ENCODE assay signal across 8 cellular contexts in the genomic region with DNA sequence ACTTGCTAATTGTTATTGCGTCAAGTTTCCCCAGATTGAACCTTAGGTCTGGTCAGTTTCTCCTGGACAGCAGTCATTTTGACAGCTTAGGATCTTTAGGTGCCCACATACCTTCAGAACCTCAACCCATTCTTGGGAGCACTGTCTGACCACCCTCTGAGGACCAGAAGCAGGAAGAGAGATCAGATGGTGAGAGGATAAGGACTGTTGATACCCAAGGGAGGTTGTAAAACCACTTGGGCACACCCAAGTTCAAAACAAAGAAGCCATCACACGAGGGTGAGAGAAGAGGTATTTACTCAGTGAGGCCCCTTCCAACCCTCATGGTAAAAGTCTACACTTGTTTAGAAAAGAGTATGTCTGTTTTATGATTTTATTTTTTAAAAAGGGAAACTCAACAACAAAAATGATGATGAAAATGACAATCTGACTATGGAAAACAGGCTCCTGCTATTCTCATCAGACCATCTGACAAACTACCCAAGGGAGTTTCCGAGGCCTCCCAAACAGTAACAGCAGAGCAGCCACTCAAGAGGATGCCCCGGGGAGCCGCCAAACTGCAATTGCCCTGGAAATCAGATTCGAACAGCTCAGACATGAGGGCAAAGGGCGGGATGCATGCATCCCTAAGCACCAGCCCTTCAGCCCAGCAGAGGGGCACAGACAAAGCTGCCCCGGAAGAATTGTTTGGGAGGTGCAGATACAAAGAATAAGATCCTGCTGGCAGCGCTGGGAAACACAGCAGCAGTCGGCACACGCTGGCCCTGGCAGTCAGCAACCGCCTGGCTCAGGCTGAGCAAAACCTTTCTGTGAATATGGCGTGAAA.
DNase-seq lines count a peak whose midpoint lies in the region; ATAC-seq, FAIRE-seq and TF ChIP-seq lines count a peak whose summit lies in the region.

No MANE protein-coding gene starts in this region.

- DNase-seq in CD4-positive, alpha-beta memory T cell = peak; percentile 21 to 51 (median 35)
- peak; percentile 66 for DNase-seq in kidney
- DNase-seq in uterus = no peak
- no peak for DNase-seq in activated CD4-positive, CD25-positive, alpha-beta regulatory T cell treated with anti-CD3 and anti-CD28 coated beads, Interleukin-2, amount 50 U/mL, for 72 hours
- DNase-seq in vagina (ENCODE audit: extremely low spot score in 2 of 2) = no peak

- CTCF ChIA-PET in CD4-positive, alpha-beta memory T cell (lab: Charles Lee; ENCODE audit: partially characterized antibody) = interaction anchor here (1.1 to 2.1 kb wide), 4 partner anchors 16 to 132 kb away, joined by 3 to 4 read pairs (median 4); no protein-coding TSS in a partner anchor

- H3K36me3 ChIP-seq in CD4-positive, alpha-beta memory T cell (ENCODE audit: insufficient read depth, low read length) = no peaks in the 10 kb centered on the region
- H3K36me3 ChIP-seq in kidney (ENCODE audit: control insufficient read depth in 1 of 2, insufficient read depth in 2 of 2, low read length in 2 of 2) (no peaks in the 10 kb centered on the region), uterus (no peaks in the 10 kb centered on the region), vagina (no peaks in the 10 kb centered on the region)

- peak overlapping the region in 7 of 8 donors; percentile 29 to 87 (median 74) for H3K4me3 Mint-ChIP-seq in CD4-positive, alpha-beta memory T cell
- H3K4me3 Mint-ChIP-seq in T-helper 1 cell treated with Interleukin-12 subunit alpha and Interleukin-12 subunit beta and Interleukin-4 antibody, amounts not matched to agents 30 μg/mL and 1 μg/mL, for 36 hours = peak overlapping the region; percentile 71

- no peak for FAIRE-seq in kidney (lab: Jason Lieb, UNC)

- H3K27ac ChIP-seq in CD4-positive, alpha-beta memory T cell (ENCODE audit: low read depth, low read length) = peak overlapping the region; percentile 27
- H3K27ac ChIP-seq in kidney (ENCODE audit: low read depth in 2 of 2, low read length in 2 of 2) (no peak overlapping the region), uterus (peak overlapping the region; percentile 36 to 38), vagina (no peak overlapping the region)

- H3K27me3 ChIP-seq in CD4-positive, alpha-beta memory T cell (ENCODE audit: insufficient read depth, low read length) = no peaks in the 10 kb centered on the region
- H3K27me3 ChIP-seq in uterus (no peaks in the 10 kb centered on the region), vagina (no peaks in the 10 kb centered on the region)

- no peak overlapping the region for H3K9ac ChIP-seq in kidney (ENCODE audit: low read length in 2 of 2)

- TF ChIP-seq CTCF in kidney (IDR thresholded peaks at IDR 0.05; ENCODE audit: borderline replicate concordance, extremely low read depth, insufficient read depth) (no peak), uterus (IDR thresholded peaks at IDR 0.05) (no peak), vagina (IDR thresholded peaks at IDR 0.05) (no peak)

- no peaks in the 10 kb centered on the region for H3K27me3 Mint-ChIP-seq in CD4-positive, alpha-beta memory T cell
- no peaks in the 10 kb centered on the region for H3K27me3 Mint-ChIP-seq in T-helper 1 cell treated with Interleukin-12 subunit alpha and Interleukin-12 subunit beta and Interleukin-4 antibody, amounts not matched to agents 30 μg/mL and 1 μg/mL, for 36 hours (ENCODE audit: low read depth)

- intact Hi-C loops in CD4-positive, alpha-beta memory T cell (cut with micrococcal nuclease) = no loop called here
- intact Hi-C loops in kidney (cut with DNase I) = no loop called here
- intact Hi-C loops in uterus (cut with DNase I; ENCODE audit: low total_unique reads) = no loop called here
- intact Hi-C loops in vagina (cut with DNase I) = no loop called here

- peaks cover 34 to 79% (median 65%) of the 10 kb centered on the region in 4 donors for H3K4me1 Mint-ChIP-seq in CD4-positive, alpha-beta memory T cell
- peaks cover 59% of the 10 kb centered on the region for H3K4me1 Mint-ChIP-seq in T-helper 1 cell treated with Interleukin-12 subunit alpha and Interleukin-12 subunit beta and Interleukin-4 antibody, amounts not matched to agents 30 μg/mL and 1 μg/mL, for 36 hours (ENCODE audit: low read depth)

- peaks cover 54% of the 10 kb centered on the region for H3K4me1 ChIP-seq in CD4-positive, alpha-beta memory T cell (ENCODE audit: insufficient read depth, low read length)
- H3K4me1 ChIP-seq in kidney (ENCODE audit: control insufficient read depth in 1 of 2, insufficient read depth in 1 of 2, low read depth in 1 of 2, low read length in 2 of 2) (peaks cover 10 to 17% of the 10 kb centered on the region in 2 donors), uterus (no peaks in the 10 kb centered on the region), vagina (peaks cover 38% of the 10 kb centered on the region)

- H3K9me3 ChIP-seq in CD4-positive, alpha-beta memory T cell (ENCODE audit: control insufficient read depth in 1 of 2, low read length in 2 of 2) = no peaks in the 10 kb centered on the region
- H3K9me3 ChIP-seq in kidney (ENCODE audit: control insufficient read depth in 1 of 2, low read length in 2 of 2) (no peaks in the 10 kb centered on the region), uterus (no peaks in the 10 kb centered on the region), vagina (no peaks in the 10 kb centered on the region)

- TF ChIP-seq POLR2A in uterus (IDR thresholded peaks at IDR 0.05) (no peak), vagina (IDR thresholded peaks at IDR 0.05) (no peak)

- no peaks in the 10 kb centered on the region for H3K36me3 Mint-ChIP-seq in CD4-positive, alpha-beta memory T cell
- peaks cover 15% of the 10 kb centered on the region for H3K36me3 Mint-ChIP-seq in T-helper 1 cell treated with Interleukin-12 subunit alpha and Interleukin-12 subunit beta and Interleukin-4 antibody, amounts not matched to agents 30 μg/mL and 1 μg/mL, for 36 hours (ENCODE audit: low read depth)

- no peak overlapping the region for H3K4me3 ChIP-seq in CD4-positive, alpha-beta memory T cell (ENCODE audit: low read length in 2 of 2)
- H3K4me3 ChIP-seq in kidney (ENCODE audit: low read length in 2 of 2) (no peak overlapping the region), uterus (no peak overlapping the region), vagina (no peak overlapping the region)

- ATAC-seq in GM21786 (IDR thresholded peaks at IDR 0.05; ENCODE audit: unreplicated experiment) (peak; percentile 36), GM21360 (IDR thresholded peaks at IDR 0.05; ENCODE audit: unreplicated experiment) (no peak)

- H3K27ac Mint-ChIP-seq in CD4-positive, alpha-beta memory T cell = peak overlapping the region; percentile 76 to 96 (median 92)
- H3K27ac Mint-ChIP-seq in T-helper 1 cell treated with Interleukin-12 subunit alpha and Interleukin-12 subunit beta and Interleukin-4 antibody, amounts not matched to agents 30 μg/mL and 1 μg/mL, for 36 hours = peak overlapping the region; percentile 91

- POLR2A ChIA-PET in CD4-positive, alpha-beta memory T cell (lab: Charles Lee; ENCODE audit: partially characterized antibody) = interaction anchor here (0.8 to 5.5 kb wide), 13 partner anchors 10 to 395 kb away, joined by 3 to 33 read pairs (median 5); partner anchors contain the start of gene BTG1

- peaks cover 0 to 10% (median 0%) of the 10 kb centered on the region in 8 donors for H3K9me3 Mint-ChIP-seq in CD4-positive, alpha-beta memory T cell
- peaks cover 12% of the 10 kb centered on the region for H3K9me3 Mint-ChIP-seq in T-helper 1 cell treated with Interleukin-12 subunit alpha and Interleukin-12 subunit beta and Interleukin-4 antibody, amounts not matched to agents 30 μg/mL and 1 μg/mL, for 36 hours

Comparison
In these comparisons a context has a peak if more than half of its experiments do, and no peak if none do; other contexts are left out.
1. DNase-seq: peak in CD4-positive, alpha-beta memory T cell (5 of 5) and kidney (single experiment); none in uterus (0 of 2), activated CD4-positive, CD25-positive, alpha-beta regulatory T cell treated with anti-CD3 and anti-CD28 coated beads, Interleukin-2, amount 50 U/mL, for 72 hours (single experiment) and vagina (0 of 2).
2. H3K27ac ChIP-seq: peak in CD4-positive, alpha-beta memory T cell (single experiment) and uterus (2 of 2); none in kidney (0 of 2) and vagina (single experiment).